In the genomic region with DNA sequence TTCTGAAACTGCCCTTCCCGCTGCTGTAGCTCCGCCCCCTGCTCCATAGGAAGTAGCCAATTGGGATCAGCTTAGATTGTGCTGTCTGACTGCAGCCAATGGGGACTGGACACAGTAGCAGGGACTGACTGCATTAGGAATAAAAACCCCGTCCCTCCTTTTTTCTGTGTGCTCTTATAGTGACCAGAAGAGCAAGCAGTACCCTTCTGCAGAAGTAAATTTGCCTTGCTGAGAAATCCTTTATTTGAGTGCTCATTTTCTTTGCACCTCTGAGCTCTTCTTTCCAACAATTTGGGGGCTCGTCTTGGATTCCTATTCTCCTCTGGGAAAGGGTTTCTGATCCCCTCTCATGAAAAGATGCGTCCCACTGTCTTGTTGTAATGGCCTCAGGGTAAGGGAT, we compare ENCODE assay signal across 1 cellular context.
TF ChIP-seq lines count a peak whose summit lies in the region.

No MANE protein-coding gene starts in this region.

TF ChIP-seq in K562, 482 proteins besides CTCF, POLR2A, EP300 and RAD21 (continued from another document):
- TF ChIP-seq, protein P1, sequence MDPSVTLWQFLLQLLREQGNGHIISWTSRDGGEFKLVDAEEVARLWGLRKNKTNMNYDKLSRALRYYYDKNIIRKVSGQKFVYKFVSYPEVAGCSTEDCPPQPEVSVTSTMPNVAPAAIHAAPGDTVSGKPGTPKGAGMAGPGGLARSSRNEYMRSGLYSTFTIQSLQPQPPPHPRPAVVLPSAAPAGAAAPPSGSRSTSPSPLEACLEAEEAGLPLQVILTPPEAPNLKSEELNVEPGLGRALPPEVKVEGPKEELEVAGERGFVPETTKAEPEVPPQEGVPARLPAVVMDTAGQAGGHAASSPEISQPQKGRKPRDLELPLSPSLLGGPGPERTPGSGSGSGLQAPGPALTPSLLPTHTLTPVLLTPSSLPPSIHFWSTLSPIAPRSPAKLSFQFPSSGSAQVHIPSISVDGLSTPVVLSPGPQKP (CRISPR knock-in tag; IDR thresholded peaks at IDR 0.05), result no peak
- 0 out of 2 replicates have a peak, but pooled peaks have one; percentile 70 for TF ChIP-seq ZNF561 (CRISPR knock-in tag; conservative IDR thresholded peaks at IDR 0.05)
